2 cellular contexts compared by ENCODE assay signal in the genomic region with DNA sequence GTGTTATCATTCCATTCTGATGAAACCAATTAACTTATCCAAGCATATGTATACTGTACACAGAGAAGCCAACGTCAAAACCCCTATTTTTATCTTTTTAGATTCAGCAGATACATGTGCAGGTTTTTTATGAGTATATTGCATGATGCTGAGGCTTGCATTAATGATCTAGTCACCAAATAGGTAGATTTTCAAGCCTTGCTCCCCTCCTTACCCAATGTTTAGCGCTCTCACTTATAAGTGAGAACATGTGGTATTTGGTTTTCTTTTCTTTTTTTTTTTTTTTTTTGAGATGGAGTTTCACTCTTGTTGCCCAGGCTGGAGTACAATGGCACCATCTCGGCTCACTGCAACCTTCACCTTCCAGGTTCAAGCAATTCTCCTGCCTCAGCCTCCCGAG. TPM values are rescaled to one million over a fixed set of nuclear protein-coding genes. Genes with fewer than 3 reads are reported as not detected.
"Had no signal": no experiment of that assay in that cellular context is flagged by ENCODE, and none has a peak within 500 bp of the region (broad histone marks: within the 10 kb centered on the region; RNA-seq: fewer than 3 reads in every experiment).

No MANE protein-coding gene starts in this region.

RNA-seq across cellular contexts. Expression of gene NCR1, which starts 1.7 kb away (rescaled TPM):
- total RNA-seq: G401 had no signal

RNA-seq across cellular contexts. Expression of gene FCAR, which starts 30.2 kb away (rescaled TPM):
- total RNA-seq: G401, GM12878 had no signal

RNA-seq across cellular contexts. Expression of gene NLRP7, which starts 43.1 kb away (rescaled TPM):
- total RNA-seq: G401 had no signal

RNA-seq across cellular contexts. Expression of gene KIR3DL2, which starts 54.0 kb away (rescaled TPM):
- total RNA-seq: G401, GM12878 had no signal
